Comparison of ENCODE assay signal across 1 cellular context in the genomic region with DNA sequence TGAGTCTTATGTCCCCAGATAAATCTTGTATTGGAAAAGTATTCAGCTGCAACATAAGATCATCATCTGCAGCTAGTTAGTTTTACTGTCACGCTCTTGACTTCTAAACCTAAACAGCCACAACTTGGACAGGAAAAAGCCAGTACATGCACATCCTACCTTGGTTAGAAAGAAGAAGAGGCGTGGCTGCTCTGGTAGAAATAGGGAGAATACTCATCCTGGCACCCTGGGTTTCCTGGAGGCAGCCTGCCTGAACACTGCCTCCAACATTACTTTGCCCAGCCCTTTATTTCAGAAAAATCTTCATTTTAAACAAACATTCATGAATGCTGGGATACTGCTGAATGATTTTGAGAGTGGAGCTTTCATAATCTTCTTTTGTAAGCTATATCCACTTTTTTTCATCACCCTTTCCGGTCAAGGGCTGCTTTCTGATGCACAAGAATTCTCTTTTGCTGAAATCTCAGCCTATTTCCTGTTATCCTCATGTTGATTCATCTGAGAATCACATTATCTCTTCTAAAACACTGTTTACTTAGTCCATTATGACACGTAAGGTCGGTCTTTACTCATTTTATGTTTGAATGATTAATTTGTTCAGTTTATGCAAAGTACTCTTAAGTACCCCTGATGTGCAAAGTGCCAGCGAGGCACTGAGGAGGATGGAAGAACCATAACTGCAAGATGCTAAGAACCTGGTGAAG.
TF ChIP-seq lines count a peak whose summit lies in the region.

No MANE protein-coding gene starts in this region.

TF ChIP-seq in HepG2, 621 proteins besides CTCF, POLR2A, EP300 and RAD21:
- TF ChIP-seq, protein P1, sequence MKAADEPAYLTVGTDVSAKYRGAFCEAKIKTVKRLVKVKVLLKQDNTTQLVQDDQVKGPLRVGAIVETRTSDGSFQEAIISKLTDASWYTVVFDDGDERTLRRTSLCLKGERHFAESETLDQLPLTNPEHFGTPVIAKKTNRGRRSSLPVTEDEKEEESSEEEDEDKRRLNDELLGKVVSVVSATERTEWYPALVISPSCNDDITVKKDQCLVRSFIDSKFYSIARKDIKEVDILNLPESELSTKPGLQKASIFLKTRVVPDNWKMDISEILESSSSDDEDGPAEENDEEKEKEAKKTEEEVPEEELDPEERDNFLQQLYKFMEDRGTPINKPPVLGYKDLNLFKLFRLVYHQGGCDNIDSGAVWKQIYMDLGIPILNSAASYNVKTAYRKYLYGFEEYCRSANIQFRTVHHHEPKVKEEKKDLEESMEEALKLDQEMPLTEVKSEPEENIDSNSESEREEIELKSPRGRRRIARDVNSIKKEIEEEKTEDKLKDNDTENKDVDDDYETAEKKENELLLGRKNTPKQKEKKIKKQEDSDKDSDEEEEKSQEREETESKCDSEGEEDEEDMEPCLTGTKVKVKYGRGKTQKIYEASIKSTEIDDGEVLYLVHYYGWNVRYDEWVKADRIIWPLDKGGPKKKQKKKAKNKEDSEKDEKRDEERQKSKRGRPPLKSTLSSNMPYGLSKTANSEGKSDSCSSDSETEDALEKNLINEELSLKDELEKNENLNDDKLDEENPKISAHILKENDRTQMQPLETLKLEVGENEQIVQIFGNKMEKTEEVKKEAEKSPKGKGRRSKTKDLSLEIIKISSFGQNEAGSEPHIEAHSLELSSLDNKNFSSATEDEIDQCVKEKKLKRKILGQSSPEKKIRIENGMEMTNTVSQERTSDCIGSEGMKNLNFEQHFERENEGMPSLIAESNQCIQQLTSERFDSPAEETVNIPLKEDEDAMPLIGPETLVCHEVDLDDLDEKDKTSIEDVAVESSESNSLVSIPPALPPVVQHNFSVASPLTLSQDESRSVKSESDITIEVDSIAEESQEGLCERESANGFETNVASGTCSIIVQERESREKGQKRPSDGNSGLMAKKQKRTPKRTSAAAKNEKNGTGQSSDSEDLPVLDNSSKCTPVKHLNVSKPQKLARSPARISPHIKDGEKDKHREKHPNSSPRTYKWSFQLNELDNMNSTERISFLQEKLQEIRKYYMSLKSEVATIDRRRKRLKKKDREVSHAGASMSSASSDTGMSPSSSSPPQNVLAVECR (CRISPR knock-in tag; IDR thresholded peaks at IDR 0.05; ENCODE audit: borderline replicate concordance) = no peak
- TF ChIP-seq MXI1 (IDR thresholded peaks at IDR 0.05; ENCODE audit: borderline replicate concordance, low read depth, low read length) (no peak), XRCC5 (optimal IDR thresholded peaks at IDR 0.05; ENCODE audit: low read length) (no peak)
- TF ChIP-seq, protein P2, sequence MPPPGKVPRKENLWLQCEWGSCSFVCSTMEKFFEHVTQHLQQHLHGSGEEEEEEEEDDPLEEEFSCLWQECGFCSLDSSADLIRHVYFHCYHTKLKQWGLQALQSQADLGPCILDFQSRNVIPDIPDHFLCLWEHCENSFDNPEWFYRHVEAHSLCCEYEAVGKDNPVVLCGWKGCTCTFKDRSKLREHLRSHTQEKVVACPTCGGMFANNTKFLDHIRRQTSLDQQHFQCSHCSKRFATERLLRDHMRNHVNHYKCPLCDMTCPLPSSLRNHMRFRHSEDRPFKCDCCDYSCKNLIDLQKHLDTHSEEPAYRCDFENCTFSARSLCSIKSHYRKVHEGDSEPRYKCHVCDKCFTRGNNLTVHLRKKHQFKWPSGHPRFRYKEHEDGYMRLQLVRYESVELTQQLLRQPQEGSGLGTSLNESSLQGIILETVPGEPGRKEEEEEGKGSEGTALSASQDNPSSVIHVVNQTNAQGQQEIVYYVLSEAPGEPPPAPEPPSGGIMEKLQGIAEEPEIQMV (CRISPR knock-in tag; IDR thresholded peaks at IDR 0.05; ENCODE audit: low read depth) = no peak
- TF ChIP-seq, protein P3, sequence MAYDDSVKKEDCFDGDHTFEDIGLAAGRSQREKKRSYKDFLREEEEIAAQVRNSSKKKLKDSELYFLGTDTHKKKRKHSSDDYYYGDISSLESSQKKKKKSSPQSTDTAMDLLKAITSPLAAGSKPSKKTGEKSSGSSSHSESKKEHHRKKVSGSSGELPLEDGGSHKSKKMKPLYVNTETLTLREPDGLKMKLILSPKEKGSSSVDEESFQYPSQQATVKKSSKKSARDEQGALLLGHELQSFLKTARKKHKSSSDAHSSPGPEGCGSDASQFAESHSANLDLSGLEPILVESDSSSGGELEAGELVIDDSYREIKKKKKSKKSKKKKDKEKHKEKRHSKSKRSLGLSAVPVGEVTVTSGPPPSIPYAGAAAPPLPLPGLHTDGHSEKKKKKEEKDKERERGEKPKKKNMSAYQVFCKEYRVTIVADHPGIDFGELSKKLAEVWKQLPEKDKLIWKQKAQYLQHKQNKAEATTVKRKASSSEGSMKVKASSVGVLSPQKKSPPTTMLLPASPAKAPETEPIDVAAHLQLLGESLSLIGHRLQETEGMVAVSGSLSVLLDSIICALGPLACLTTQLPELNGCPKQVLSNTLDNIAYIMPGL (CRISPR knock-in tag; IDR thresholded peaks at IDR 0.05; ENCODE audit: borderline replicate concordance in 1 of 2, low read depth in 1 of 2) = 0 out of 4 replicates have a peak, but pooled peaks of 1 of the 2 experiments have one; percentile 10
